1 cellular context compared by ENCODE assay signal in genomic region chrY:21240206-21240605, GRCh38.
TF ChIP-seq lines count a peak whose summit lies in the region.

No MANE protein-coding gene starts in this region.

TF ChIP-seq in GM23338, 12 proteins besides CTCF, POLR2A, EP300 and RAD21 (continued from another document):
- TF ChIP-seq ZNF462 (CRISPR knock-in tag; IDR thresholded peaks at IDR 0.05): no peak
TF ChIP-seq in GM23338: peak in this region for 0.
